40 cellular contexts compared by ENCODE assay signal in the genomic region with DNA sequence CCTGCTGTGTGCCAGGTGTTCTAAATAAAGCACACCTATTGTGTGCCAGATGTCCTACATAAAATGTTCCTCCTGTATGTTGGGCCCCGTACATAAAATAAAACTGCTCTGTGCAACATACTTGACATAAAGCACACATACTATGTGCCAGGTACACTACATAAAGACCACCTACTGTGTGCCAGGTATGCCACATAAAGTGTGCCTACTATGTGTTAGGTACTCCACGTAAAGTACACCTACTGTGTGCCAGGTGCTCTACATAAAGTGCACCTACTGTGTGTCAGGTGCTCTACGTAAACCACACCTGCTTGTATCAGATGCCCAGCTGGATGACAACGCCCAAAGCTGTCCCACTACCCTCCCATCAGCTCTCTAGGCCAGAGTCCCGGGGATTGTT. TPM values are rescaled to one million over a fixed set of nuclear protein-coding genes. Genes with fewer than 3 reads are reported as not detected.
"Had no signal": no experiment of that assay in that cellular context is flagged by ENCODE, and none has a peak within 500 bp of the region (broad histone marks: within the 10 kb centered on the region; RNA-seq: fewer than 3 reads in every experiment).

No MANE protein-coding gene starts in this region.

- H3K4me3 Mint-ChIP-seq: activated CD4-positive, alpha-beta memory T cell treated with anti-CD3 and anti-CD28 coated beads, Interleukin-2, amount 10 ng/mL, durations not matched to agents 7 days and 5 days; activated CD4-positive, alpha-beta T cell treated with anti-CD3 and anti-CD28 coated beads, Interleukin-2, amount 10 ng/mL, durations not matched to agents 7 days and 5 days; activated naive CD4-positive, alpha-beta T cell treated with anti-CD3 and anti-CD28 coated beads for 36 hours; activated naive CD8-positive, alpha-beta T cell treated with anti-CD3 and anti-CD28 coated beads, Interleukin-2, amount 10 ng/mL, durations not matched to agents 7 days and 5 days; activated T-cell treated with anti-CD3 and anti-CD28 coated beads, Interleukin-2, amount 50 U/mL, for 4 hours; activated T-helper 17 cell treated with anti-CD3 and anti-CD28 coated beads, Interleukin-2, amount 50 U/mL, for 72 hours; brain; central memory CD8-positive, alpha-beta T cell; effector memory CD8-positive, alpha-beta T cell; T-helper 17 cell; T-helper 2 cell treated with Interferon-gamma antibody and Interleukin-4, amounts not matched to agents 5 μg/mL and 100 μg/mL, for 36 hours; WTC11 had no signal

- ATAC-seq: activated naive CD4-positive, alpha-beta T cell treated with anti-CD3 and anti-CD28 coated beads, Interleukin-2, amount 50 U/mL, for 72 hours; activated T-cell treated with anti-CD3 and anti-CD28 coated beads, Interleukin-2, amount 50 U/mL, for 4 hours; activated T-helper 17 cell treated with anti-CD3 and anti-CD28 coated beads, Interleukin-2, amount 50 U/mL, for 72 hours; effector memory CD8-positive, alpha-beta T cell; gastroesophageal sphincter; heart right ventricle; T-helper 17 cell; WTC11 had no signal

- H3K27ac ChIP-seq: cardiac muscle cell, epithelial cell of prostate had no signal

- H3K4me1 Mint-ChIP-seq: activated CD4-positive, alpha-beta memory T cell treated with anti-CD3 and anti-CD28 coated beads, Interleukin-2, amount 10 ng/mL, durations not matched to agents 7 days and 5 days; activated CD4-positive, alpha-beta T cell treated with anti-CD3 and anti-CD28 coated beads, Interleukin-2, amount 10 ng/mL, durations not matched to agents 7 days and 5 days; activated naive CD8-positive, alpha-beta T cell treated with anti-CD3 and anti-CD28 coated beads, Interleukin-2, amount 10 ng/mL, durations not matched to agents 7 days and 5 days; activated T-helper 17 cell treated with anti-CD3 and anti-CD28 coated beads, Interleukin-2, amount 50 U/mL, for 72 hours; brain; central memory CD8-positive, alpha-beta T cell; T-helper 17 cell; WTC11 had no signal

- H3K27me3 ChIP-seq: ascending aorta, breast epithelium, cardiac muscle cell, esophagus squamous epithelium, gastroesophageal sphincter had no signal

- H3K9me3 ChIP-seq: ascending aorta, breast epithelium, esophagus squamous epithelium, gastroesophageal sphincter, heart right ventricle had no signal

- H3K36me3 ChIP-seq: ascending aorta, breast epithelium, cardiac muscle cell, esophagus squamous epithelium, gastroesophageal sphincter, heart right ventricle had no signal

- H3K27me3 Mint-ChIP-seq: activated CD4-positive, alpha-beta T cell treated with anti-CD3 and anti-CD28 coated beads, Interleukin-2, amount 10 ng/mL, durations not matched to agents 7 days and 5 days; brain had no signal

- H3K4me3 ChIP-seq: ascending aorta, breast epithelium, cardiac muscle cell, esophagus squamous epithelium, gastroesophageal sphincter, heart right ventricle had no signal

- H3K9me3 Mint-ChIP-seq: activated CD4-positive, alpha-beta memory T cell treated with anti-CD3 and anti-CD28 coated beads, Interleukin-2, amount 10 ng/mL, durations not matched to agents 7 days and 5 days; activated CD4-positive, alpha-beta T cell treated with anti-CD3 and anti-CD28 coated beads, Interleukin-2, amount 10 ng/mL, durations not matched to agents 7 days and 5 days; activated naive CD4-positive, alpha-beta T cell treated with anti-CD3 and anti-CD28 coated beads for 36 hours; activated naive CD4-positive, alpha-beta T cell treated with anti-CD3 and anti-CD28 coated beads, Interleukin-2, amount 50 U/mL, for 72 hours; activated naive CD8-positive, alpha-beta T cell treated with anti-CD3 and anti-CD28 coated beads, Interleukin-2, amount 10 ng/mL, durations not matched to agents 7 days and 5 days; activated T-cell treated with anti-CD3 and anti-CD28 coated beads, Interleukin-2, amount 50 U/mL, for 4 hours; activated T-helper 17 cell treated with anti-CD3 and anti-CD28 coated beads, Interleukin-2, amount 50 U/mL, for 72 hours; central memory CD8-positive, alpha-beta T cell; effector memory CD8-positive, alpha-beta T cell; T-helper 2 cell treated with Interferon-gamma antibody and Interleukin-4, amounts not matched to agents 5 μg/mL and 100 μg/mL, for 36 hours had no signal

- H3K27ac Mint-ChIP-seq: activated CD4-positive, alpha-beta memory T cell treated with anti-CD3 and anti-CD28 coated beads, Interleukin-2, amount 10 ng/mL, durations not matched to agents 7 days and 5 days; activated CD4-positive, alpha-beta T cell treated with anti-CD3 and anti-CD28 coated beads, Interleukin-2, amount 10 ng/mL, durations not matched to agents 7 days and 5 days; activated naive CD4-positive, alpha-beta T cell treated with anti-CD3 and anti-CD28 coated beads for 36 hours; activated naive CD4-positive, alpha-beta T cell treated with anti-CD3 and anti-CD28 coated beads, Interleukin-2, amount 50 U/mL, for 72 hours; activated naive CD8-positive, alpha-beta T cell treated with anti-CD3 and anti-CD28 coated beads, Interleukin-2, amount 10 ng/mL, durations not matched to agents 7 days and 5 days; T-helper 17 cell; T-helper 2 cell treated with Interferon-gamma antibody and Interleukin-4, amounts not matched to agents 5 μg/mL and 100 μg/mL, for 36 hours; WTC11 had no signal

- H3K36me3 Mint-ChIP-seq: activated naive CD4-positive, alpha-beta T cell treated with anti-CD3 and anti-CD28 coated beads, Interleukin-2, amount 50 U/mL, for 72 hours; activated naive CD8-positive, alpha-beta T cell treated with anti-CD3 and anti-CD28 coated beads, Interleukin-2, amount 10 ng/mL, durations not matched to agents 7 days and 5 days; brain had no signal

- DNase-seq: activated CD4-positive, alpha-beta memory T cell treated with anti-CD3 and anti-CD28 coated beads, Interleukin-2, amount 10 ng/mL, durations not matched to agents 7 days and 5 days; activated CD4-positive, alpha-beta T cell treated with anti-CD3 and anti-CD28 coated beads for 1 hour; activated CD4-positive, alpha-beta T cell treated with anti-CD3 and anti-CD28 coated beads for 4 hours; activated CD4-positive, alpha-beta T cell treated with anti-CD3 and anti-CD28 coated beads, Interleukin-2, amount 10 ng/mL, durations not matched to agents 7 days and 5 days; activated CD4-positive, alpha-beta T cell treated with anti-CD3 and anti-CD28 coated beads, Interleukin-2, amount 50 U/mL, for 4 hours; activated CD8-positive, alpha-beta memory T cell treated with anti-CD3 and anti-CD28 coated beads, Interleukin-2, amount 50 U/mL, for 48 hours; activated effector memory CD4-positive, alpha-beta T cell treated with Interleukin-2 at 50 U/mL for 16 hours; activated gamma-delta T cell treated with Interleukin-2 at 50 U/mL for 16 hours; activated naive CD4-positive, alpha-beta T cell treated with anti-CD3 and anti-CD28 coated beads for 36 hours; activated naive CD8-positive, alpha-beta T cell treated with anti-CD3 and anti-CD28 coated beads, Interleukin-2, amount 10 ng/mL, durations not matched to agents 7 days and 5 days; activated T-cell treated with anti-CD3 and anti-CD28 coated beads for 4 hours; activated T-cell treated with anti-CD3 and anti-CD28 coated beads, Interleukin-2, amount 50 U/mL, for 4 hours; cortex of kidney; dermis blood vessel endothelial cell; effector CD4-positive, alpha-beta T cell; effector memory CD8-positive, alpha-beta T cell; esophagus squamous epithelium; foreskin melanocyte; heart right ventricle; T-helper 1 cell; T-helper 17 cell; T1000 had no signal

- FAIRE-seq: colon, endothelial cell of umbilical vein had no signal

RNA-seq across cellular contexts. Expression of a gene that starts 5.8 kb away (rescaled TPM):
- total RNA-seq: activated CD4-positive, alpha-beta memory T cell treated with anti-CD3 and anti-CD28 coated beads, Interleukin-2, amount 10 ng/mL, durations not matched to agents 7 days and 5 days; activated CD4-positive, alpha-beta T cell treated with anti-CD3 and anti-CD28 coated beads, Interleukin-2, amount 10 ng/mL, durations not matched to agents 7 days and 5 days; activated naive CD4-positive, alpha-beta T cell treated with anti-CD3 and anti-CD28 coated beads for 36 hours; activated naive CD4-positive, alpha-beta T cell treated with anti-CD3 and anti-CD28 coated beads, Interleukin-2, amount 50 U/mL, for 72 hours; activated naive CD8-positive, alpha-beta T cell treated with anti-CD3 and anti-CD28 coated beads, Interleukin-2, amount 10 ng/mL, durations not matched to agents 7 days and 5 days; activated T-cell treated with anti-CD3 and anti-CD28 coated beads, Interleukin-2, amount 50 U/mL, for 4 hours; activated T-helper 17 cell treated with anti-CD3 and anti-CD28 coated beads, Interleukin-2, amount 50 U/mL, for 72 hours; ascending aorta; breast epithelium; cardiac muscle cell; cerebellum; dermis blood vessel endothelial cell; endothelial cell of umbilical vein; esophagus squamous epithelium; fibroblast of lung; fibroblast of villous mesenchyme; gastroesophageal sphincter; glomerular endothelial cell; heart right ventricle; T-helper 17 cell; WTC11 had no signal
- polyA plus RNA-seq: cardiac muscle cell, endothelial cell of umbilical vein, esophagus, fibroblast of lung, heart right ventricle had no signal

RNA-seq across cellular contexts. Expression of a gene that starts 33.8 kb away (rescaled TPM):
- total RNA-seq: activated CD4-positive, alpha-beta memory T cell treated with anti-CD3 and anti-CD28 coated beads, Interleukin-2, amount 10 ng/mL, durations not matched to agents 7 days and 5 days; activated CD4-positive, alpha-beta T cell treated with anti-CD3 and anti-CD28 coated beads, Interleukin-2, amount 10 ng/mL, durations not matched to agents 7 days and 5 days; activated naive CD4-positive, alpha-beta T cell treated with anti-CD3 and anti-CD28 coated beads for 36 hours; activated naive CD8-positive, alpha-beta T cell treated with anti-CD3 and anti-CD28 coated beads, Interleukin-2, amount 10 ng/mL, durations not matched to agents 7 days and 5 days; activated T-helper 17 cell treated with anti-CD3 and anti-CD28 coated beads, Interleukin-2, amount 50 U/mL, for 72 hours; ascending aorta; breast epithelium; cardiac muscle cell; cerebellum; dermis blood vessel endothelial cell; endothelial cell of umbilical vein; esophagus squamous epithelium; fibroblast of lung; fibroblast of villous mesenchyme; gastroesophageal sphincter; glomerular endothelial cell; heart right ventricle; WTC11 had no signal
- polyA plus RNA-seq: cardiac muscle cell, endothelial cell of umbilical vein, fibroblast of lung, heart right ventricle had no signal

RNA-seq across cellular contexts. Expression of a gene that starts 43.9 kb away (rescaled TPM):
- total RNA-seq: activated CD4-positive, alpha-beta memory T cell treated with anti-CD3 and anti-CD28 coated beads, Interleukin-2, amount 10 ng/mL, durations not matched to agents 7 days and 5 days; activated CD4-positive, alpha-beta T cell treated with anti-CD3 and anti-CD28 coated beads, Interleukin-2, amount 10 ng/mL, durations not matched to agents 7 days and 5 days; activated naive CD4-positive, alpha-beta T cell treated with anti-CD3 and anti-CD28 coated beads for 36 hours; activated naive CD4-positive, alpha-beta T cell treated with anti-CD3 and anti-CD28 coated beads, Interleukin-2, amount 50 U/mL, for 72 hours; activated naive CD8-positive, alpha-beta T cell treated with anti-CD3 and anti-CD28 coated beads, Interleukin-2, amount 10 ng/mL, durations not matched to agents 7 days and 5 days; activated T-cell treated with anti-CD3 and anti-CD28 coated beads, Interleukin-2, amount 50 U/mL, for 4 hours; activated T-helper 17 cell treated with anti-CD3 and anti-CD28 coated beads, Interleukin-2, amount 50 U/mL, for 72 hours; ascending aorta; breast epithelium; cardiac muscle cell; cerebellum; dermis blood vessel endothelial cell; endothelial cell of umbilical vein; esophagus squamous epithelium; fibroblast of lung; fibroblast of villous mesenchyme; gastroesophageal sphincter; glomerular endothelial cell; heart right ventricle; T-helper 17 cell; WTC11 had no signal
- polyA plus RNA-seq: cardiac muscle cell, endothelial cell of umbilical vein, esophagus, fibroblast of lung, heart right ventricle had no signal

RNA-seq across cellular contexts. Expression of a gene that starts 53.8 kb away (rescaled TPM):
- total RNA-seq: activated CD4-positive, alpha-beta memory T cell treated with anti-CD3 and anti-CD28 coated beads, Interleukin-2, amount 10 ng/mL, durations not matched to agents 7 days and 5 days; activated CD4-positive, alpha-beta T cell treated with anti-CD3 and anti-CD28 coated beads, Interleukin-2, amount 10 ng/mL, durations not matched to agents 7 days and 5 days; activated naive CD4-positive, alpha-beta T cell treated with anti-CD3 and anti-CD28 coated beads for 36 hours; activated naive CD4-positive, alpha-beta T cell treated with anti-CD3 and anti-CD28 coated beads, Interleukin-2, amount 50 U/mL, for 72 hours; activated naive CD8-positive, alpha-beta T cell treated with anti-CD3 and anti-CD28 coated beads, Interleukin-2, amount 10 ng/mL, durations not matched to agents 7 days and 5 days; activated T-cell treated with anti-CD3 and anti-CD28 coated beads, Interleukin-2, amount 50 U/mL, for 4 hours; activated T-helper 17 cell treated with anti-CD3 and anti-CD28 coated beads, Interleukin-2, amount 50 U/mL, for 72 hours; ascending aorta; breast epithelium; cardiac muscle cell; cerebellum; dermis blood vessel endothelial cell; endothelial cell of umbilical vein; esophagus squamous epithelium; fibroblast of lung; fibroblast of villous mesenchyme; gastroesophageal sphincter; glomerular endothelial cell; heart right ventricle; T-helper 17 cell; WTC11 had no signal
- polyA plus RNA-seq: cardiac muscle cell, endothelial cell of umbilical vein, esophagus, fibroblast of lung, heart right ventricle had no signal
